In the genomic region with DNA sequence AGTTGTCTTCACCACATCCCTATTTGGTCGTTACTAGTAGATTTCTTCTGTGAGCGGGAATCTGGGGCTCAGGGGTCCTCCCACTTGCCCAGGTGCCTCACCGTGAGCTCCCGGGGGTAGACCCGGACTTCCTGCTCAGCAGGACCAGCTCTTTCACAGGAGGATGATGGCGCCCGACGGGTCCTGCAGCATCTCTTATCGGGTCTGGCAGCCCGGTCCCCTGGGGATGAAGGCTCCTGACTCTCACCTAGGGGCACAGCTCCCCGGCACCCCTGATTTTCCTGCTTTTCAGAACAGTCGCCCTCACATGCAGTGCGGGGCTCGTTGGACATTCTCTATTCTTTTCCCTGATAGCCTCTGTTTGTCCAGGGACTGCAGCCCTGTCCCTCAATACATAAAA, we compare ENCODE assay signal across 28 cellular contexts. TPM values are rescaled to one million over a fixed set of nuclear protein-coding genes. Genes with fewer than 3 reads are reported as not detected.
"Had no signal": no experiment of that assay in that cellular context is flagged by ENCODE, and none has a peak within 500 bp of the region (broad histone marks: within the 10 kb centered on the region; RNA-seq: fewer than 3 reads in every experiment).

No MANE protein-coding gene starts in this region.

- H3K27me3 Mint-ChIP-seq: stimulated activated naive CD8-positive, alpha-beta T cell treated with anti-CD3 and anti-CD28 coated beads, Interleukin-15, Interleukin-2, amounts not matched to agents 100 ng/mL and 50 ng/mL, for 24 hours had no signal

- DNase-seq: dermis blood vessel endothelial cell; effector memory CD4-positive, alpha-beta T cell; erythroblast; esophagus squamous epithelium; foreskin melanocyte; hypothalamus; immature natural killer cell; left ventricle myocardium superior; lower lobe of right lung; mucosa of descending colon; naive B cell; pancreas; stimulated activated CD4-positive, alpha-beta T cell treated with anti-CD3 and anti-CD28 coated beads, Interleukin-15, amount 100 ng/mL, for 24 hours; stimulated activated CD4-positive, alpha-beta T cell treated with anti-CD3 and anti-CD28 coated beads, Interleukin-2, amount 100 ng/mL, for 48 hours; stimulated activated naive B cell treated with anti-CD40 and anti-IgM and Interleukin-4, amounts not matched to agents 10 μg/mL and 1 μg/mL and 100 μg/mL, for 72 hours; upper lobe of right lung; uterus had no signal

- H3K27ac Mint-ChIP-seq: immature natural killer cell; mesothelial cell of epicardium; naive B cell; natural killer cell treated with Interleukin-12 subunit alpha and Interleukin-12 subunit beta and Interleukin-15 and Interleukin-18, amount 100 ng/mL, for 72 hours; progenitor cell of endocrine pancreas; stimulated activated naive B cell treated with anti-CD40 and anti-IgM and Interleukin-4, amounts not matched to agents 10 μg/mL and 1 μg/mL and 100 μg/mL, for 72 hours; stimulated activated naive CD8-positive, alpha-beta T cell treated with anti-CD3 and anti-CD28 coated beads, Interleukin-15, Interleukin-2, amounts not matched to agents 100 ng/mL and 50 ng/mL, for 24 hours had no signal

- H3K4me1 Mint-ChIP-seq: immature natural killer cell; mesothelial cell of epicardium; naive B cell; neural crest cell; stimulated activated naive B cell treated with anti-CD40 and anti-IgM and Interleukin-4, amounts not matched to agents 10 μg/mL and 1 μg/mL and 100 μg/mL, for 72 hours had no signal

- H3K27ac ChIP-seq: coronary artery, esophagus squamous epithelium, neutrophil, skin epidermis, thoracic aorta, tibial nerve, upper lobe of right lung, uterus had no signal

- ATAC-seq: left ventricle myocardium superior; mucosa of descending colon; natural killer cell treated with Interleukin-12 subunit alpha and Interleukin-12 subunit beta and Interleukin-15 and Interleukin-18, amount 100 ng/mL, for 72 hours; stimulated activated naive B cell treated with anti-CD40 and anti-IgM and Interleukin-4, amounts not matched to agents 10 μg/mL and 1 μg/mL and 100 μg/mL, for 72 hours had no signal

- H3K9me3 Mint-ChIP-seq: immature natural killer cell; mesothelial cell of epicardium; naive B cell; natural killer cell treated with Interleukin-12 subunit alpha and Interleukin-12 subunit beta and Interleukin-15 and Interleukin-18, amount 100 ng/mL, for 72 hours; neural crest cell; stimulated activated naive B cell treated with anti-CD40 and anti-IgM and Interleukin-4, amounts not matched to agents 10 μg/mL and 1 μg/mL and 100 μg/mL, for 72 hours; stimulated activated naive CD8-positive, alpha-beta T cell treated with anti-CD3 and anti-CD28 coated beads, Interleukin-15, Interleukin-2, amounts not matched to agents 100 ng/mL and 50 ng/mL, for 24 hours had no signal

- H3K4me3 Mint-ChIP-seq: immature natural killer cell; mesothelial cell of epicardium; naive B cell; natural killer cell treated with Interleukin-12 subunit alpha and Interleukin-12 subunit beta and Interleukin-15 and Interleukin-18, amount 100 ng/mL, for 72 hours; neural crest cell; stimulated activated naive B cell treated with anti-CD40 and anti-IgM and Interleukin-4, amounts not matched to agents 10 μg/mL and 1 μg/mL and 100 μg/mL, for 72 hours; stimulated activated naive CD8-positive, alpha-beta T cell treated with anti-CD3 and anti-CD28 coated beads, Interleukin-15, Interleukin-2, amounts not matched to agents 100 ng/mL and 50 ng/mL, for 24 hours had no signal

- H3K36me3 Mint-ChIP-seq: immature natural killer cell; mesothelial cell of epicardium; naive B cell; natural killer cell treated with Interleukin-12 subunit alpha and Interleukin-12 subunit beta and Interleukin-15 and Interleukin-18, amount 100 ng/mL, for 72 hours; stimulated activated naive B cell treated with anti-CD40 and anti-IgM and Interleukin-4, amounts not matched to agents 10 μg/mL and 1 μg/mL and 100 μg/mL, for 72 hours had no signal

RNA-seq across cellular contexts. Expression of a gene that starts 33.0 kb away (rescaled TPM):
- total RNA-seq: dermis blood vessel endothelial cell; esophagus squamous epithelium; left ventricle myocardium superior; natural killer cell treated with Interleukin-12 subunit alpha and Interleukin-12 subunit beta and Interleukin-15 and Interleukin-18, amount 100 ng/mL, for 72 hours; neural crest cell; omental fat pad had no signal
